ENCODE assay signal across 20 cellular contexts in genomic region chr6:43785220-43785752, GRCh38.
"Had no signal": no experiment of that assay in that cellular context is flagged by ENCODE, and none has a peak within 500 bp of the region (broad histone marks: within the 10 kb centered on the region; RNA-seq: fewer than 3 reads in every experiment).

No MANE protein-coding gene starts in this region.

- H3K4me3 ChIP-seq: coronary artery, esophagus muscularis mucosa, pancreas, tibial nerve, uterus had no signal

- H3K36me3 ChIP-seq: uterus had no signal

- H3K4me1 ChIP-seq: tibial nerve, uterus had no signal

- H3K4me3 Mint-ChIP-seq: activated naive CD4-positive, alpha-beta T cell treated with anti-CD3 and anti-CD28 coated beads, Interleukin-2, amount 10 ng/mL, durations not matched to agents 7 days and 5 days; immature natural killer cell; natural killer cell; T-cell had no signal

- FAIRE-seq: endometrium, pancreas had no signal

- H3K27me3 Mint-ChIP-seq: activated naive CD4-positive, alpha-beta T cell treated with anti-CD3 and anti-CD28 coated beads, Interleukin-2, amount 10 ng/mL, durations not matched to agents 7 days and 5 days; T-cell had no signal

- DNase-seq: activated CD4-positive, alpha-beta T cell treated with anti-CD3 and anti-CD28 coated beads, Interleukin-2, amount 50 U/mL, for 1 hour; activated CD8-positive, alpha-beta memory T cell treated with anti-CD3 and anti-CD28 coated beads for 24 hours; activated CD8-positive, alpha-beta memory T cell treated with anti-CD3 and anti-CD28 coated beads, Interleukin-2, amount 50 U/mL, for 48 hours; activated effector memory CD4-positive, alpha-beta T cell treated with Interleukin-2 at 50 U/mL for 16 hours; activated naive CD4-positive, alpha-beta T cell treated with anti-CD3 and anti-CD28 coated beads, Interleukin-2, amount 10 ng/mL, durations not matched to agents 7 days and 5 days; activated T-cell treated with anti-CD3 and anti-CD28 coated beads, Interleukin-2, amount 50 U/mL, for 48 hours; aorta; immature natural killer cell; kidney glomerular epithelial cell; natural killer cell; stimulated activated CD4-positive, alpha-beta T cell treated with anti-CD3 and anti-CD28 coated beads, Interleukin-2, amount 100 ng/mL, for 24 hours; stimulated activated naive CD8-positive, alpha-beta T cell treated with anti-CD3 and anti-CD28 coated beads, Interleukin-15, Interleukin-2, amounts not matched to agents 100 U/mL and 50 U/mL, for 24 hours; substantia nigra; T-cell; uterus had no signal

- H3K27ac ChIP-seq: coronary artery, esophagus muscularis mucosa, pancreas, tibial nerve, uterus had no signal

- H3K36me3 Mint-ChIP-seq: natural killer cell, T-cell had no signal

- H3K4me1 Mint-ChIP-seq: activated naive CD4-positive, alpha-beta T cell treated with anti-CD3 and anti-CD28 coated beads, Interleukin-2, amount 10 ng/mL, durations not matched to agents 7 days and 5 days; immature natural killer cell; natural killer cell; T-cell had no signal

- ATAC-seq: natural killer cell; pancreas; stimulated activated naive CD8-positive, alpha-beta T cell treated with anti-CD3 and anti-CD28 coated beads, Interleukin-15, Interleukin-2, amounts not matched to agents 100 U/mL and 50 U/mL, for 24 hours; T-cell had no signal

- H3K9me3 ChIP-seq: esophagus muscularis mucosa, pancreas, tibial nerve, uterus had no signal

- H3K9me3 Mint-ChIP-seq: activated naive CD4-positive, alpha-beta T cell treated with anti-CD3 and anti-CD28 coated beads, Interleukin-2, amount 10 ng/mL, durations not matched to agents 7 days and 5 days; natural killer cell; T-cell had no signal

- H3K27ac Mint-ChIP-seq: activated naive CD4-positive, alpha-beta T cell treated with anti-CD3 and anti-CD28 coated beads, Interleukin-2, amount 10 ng/mL, durations not matched to agents 7 days and 5 days; immature natural killer cell; natural killer cell; T-cell had no signal

- H3K27me3 ChIP-seq: esophagus muscularis mucosa, pancreas, tibial nerve, uterus had no signal
